Comparison of ENCODE assay signal across 31 cellular contexts in genomic region chr4:77785669-77786068, GRCh38. TPM values are rescaled to one million over a fixed set of nuclear protein-coding genes. Genes with fewer than 3 reads are reported as not detected.
DNase-seq lines count a peak whose midpoint lies in the region; ATAC-seq, FAIRE-seq and TF ChIP-seq lines count a peak whose summit lies in the region.
"Had no signal": no experiment of that assay in that cellular context is flagged by ENCODE, and none has a peak within 500 bp of the region (broad histone marks: within the 10 kb centered on the region; RNA-seq: fewer than 3 reads in every experiment).

No MANE protein-coding gene starts in this region.

- H3K4me3 ChIP-seq in IMR-90 (ENCODE audit: insufficient read depth, low read depth, low read length) (no peak overlapping the region), K562 (no peak overlapping the region), foreskin fibroblast (ENCODE audit: low read depth in 1 of 2, low read length in 2 of 2) (no peak overlapping the region)
- H3K4me3 ChIP-seq: cardiac muscle cell, left ventricle myocardium inferior, spleen, tibial nerve had no signal

- no peak overlapping the region for H3K4me2 ChIP-seq in IMR-90 (ENCODE audit: low read depth, low read length)
- H3K4me2 ChIP-seq in K562 (ENCODE audit: insufficient read depth, low read length): no peak overlapping the region

- H3K27ac ChIP-seq in IMR-90 (ENCODE audit: insufficient read depth, low read length): no peak overlapping the region
- no peak overlapping the region for H3K27ac ChIP-seq in K562 (ENCODE audit: extremely low read depth, low read depth, low read length)
- H3K27ac ChIP-seq: cardiac muscle cell, HL-60, left ventricle myocardium inferior, spleen, tibial nerve had no signal

- in situ Hi-C loops in IMR-90 (cut with MboI; ENCODE audit: low sequenced_read_pairs): no loop called here
- in situ Hi-C loops in K562 (cut with MboI): no loop called here

- H3K4me1 ChIP-seq in IMR-90 (ENCODE audit: control insufficient read depth, insufficient read depth, low read length): 0 out of 2 replicates have a peak, but pooled peaks cover 1% of the 10 kb centered on the region
- no peaks in the 10 kb centered on the region; a peak in 2 of 5 replicates for H3K4me1 ChIP-seq in K562 (replicated peaks in 1 of 2; ENCODE audit: control insufficient read depth in 2 of 2, insufficient read depth in 2 of 2, low read length in 2 of 2)

- H3K9me3 Mint-ChIP-seq in activated T-cell treated with anti-CD3 and anti-CD28 coated beads, Interleukin-2, amount 50 U/mL, for 24 hours: no peaks in the 10 kb centered on the region
- H3K9me3 Mint-ChIP-seq in stimulated activated effector memory CD8-positive, alpha-beta T cell treated with anti-CD3 and anti-CD28 coated beads, Interleukin-12 subunit alpha, Interleukin-12 subunit beta, amount 100 ng/mL, for 72 hours: no peaks in the 10 kb centered on the region

- TF ChIP-seq EP300 in K562 (IDR thresholded peaks at IDR 0.05; ENCODE audit: low read length): no peak

- H3K4me1 Mint-ChIP-seq in activated T-cell treated with anti-CD3 and anti-CD28 coated beads, Interleukin-2, amount 50 U/mL, for 24 hours (ENCODE audit: low read depth): peaks cover 72% of the 10 kb centered on the region
- H3K4me1 Mint-ChIP-seq in stimulated activated effector memory CD8-positive, alpha-beta T cell treated with anti-CD3 and anti-CD28 coated beads, Interleukin-12 subunit alpha, Interleukin-12 subunit beta, amount 100 ng/mL, for 72 hours: peaks cover 64% of the 10 kb centered on the region

- H3K36me3 ChIP-seq in IMR-90 (ENCODE audit: control insufficient read depth, insufficient read depth, low read length): no peaks in the 10 kb centered on the region
- no peaks in the 10 kb centered on the region for H3K36me3 ChIP-seq in K562 (ENCODE audit: control insufficient read depth, insufficient read depth, low read length)
- H3K36me3 ChIP-seq: cardiac muscle cell, left ventricle myocardium inferior, tibial nerve had no signal

- no peak overlapping the region for H3K56ac ChIP-seq in IMR-90 (ENCODE audit: extremely low read depth, insufficient read depth, low read length)

- no peak overlapping the region for H2BK20ac ChIP-seq in IMR-90 (ENCODE audit: low read depth, low read length)

- no peak for TF ChIP-seq CTCF in IMR-90 (conservative IDR thresholded peaks at IDR 0.05; ENCODE audit: low read depth, low read length)
- TF ChIP-seq CTCF in K562 (IDR thresholded peaks at IDR 0.05 in 2 of 3, conservative IDR thresholded peaks at IDR 0.05 in 1 of 3; ENCODE audit: insufficient read depth in 2 of 3, low read depth in 1 of 3, low read length in 3 of 3): no peak
- no peak for TF ChIP-seq CTCF in foreskin fibroblast (IDR thresholded peaks at IDR 0.05; ENCODE audit: low read depth, low read length)
- no peak for TF ChIP-seq CTCF in GM10266 (IDR thresholded peaks at IDR 0.05; ENCODE audit: control insufficient read depth, insufficient read depth, low read depth, missing control alignments)

- no peak for TF ChIP-seq POLR2A in IMR-90 (IDR thresholded peaks at IDR 0.05; ENCODE audit: low read depth, low read length)
- no peak for TF ChIP-seq POLR2A in K562 (conservative IDR thresholded peaks at IDR 0.05)

- no peak overlapping the region for H3K4me3 Mint-ChIP-seq in activated T-cell treated with anti-CD3 and anti-CD28 coated beads, Interleukin-2, amount 50 U/mL, for 24 hours
- H3K4me3 Mint-ChIP-seq in stimulated activated effector memory CD8-positive, alpha-beta T cell treated with anti-CD3 and anti-CD28 coated beads, Interleukin-12 subunit alpha, Interleukin-12 subunit beta, amount 100 ng/mL, for 72 hours: peak overlapping the region; percentile 3
- H3K4me3 Mint-ChIP-seq: B cell had no signal

- ATAC-seq in IMR-90 (ENCODE audit: low read depth) (no peak), K562 (peak; percentile 75), GM21825 (IDR thresholded peaks at IDR 0.05; ENCODE audit: unreplicated experiment) (no peak)
- ATAC-seq in stimulated activated effector memory CD8-positive, alpha-beta T cell treated with anti-CD3 and anti-CD28 coated beads, Interleukin-12 subunit alpha, Interleukin-12 subunit beta, amount 100 ng/mL, for 72 hours: no peak
- ATAC-seq: Panc1, right cardiac atrium, SK-N-SH treated with all-trans-retinoic acid at 6 μM for 48 hours had no signal

- H3K23ac ChIP-seq in IMR-90 (ENCODE audit: low read depth, low read length): no peak overlapping the region

- no peak overlapping the region for H4K5ac ChIP-seq in IMR-90 (ENCODE audit: low read depth, low read length)

- no peak overlapping the region for H3K9ac ChIP-seq in IMR-90 (ENCODE audit: low read depth, low read length)
- H3K9ac ChIP-seq in K562 (ENCODE audit: insufficient read depth in 1 of 2, low read depth in 2 of 2, low read length in 2 of 2): no peak overlapping the region

- H2AK9ac ChIP-seq in IMR-90 (replicated peaks; ENCODE audit: low read depth, low read length, poor library complexity): no peak overlapping the region

- no peaks in the 10 kb centered on the region for H3K27me3 Mint-ChIP-seq in activated T-cell treated with anti-CD3 and anti-CD28 coated beads, Interleukin-2, amount 50 U/mL, for 24 hours
- H3K27me3 Mint-ChIP-seq: B cell had no signal

- no TSS peak for BruUV-seq in IMR-90 (replicated peaks; lab: Mats Ljungman, UMichigan)
- no TSS peak for BruUV-seq in K562 (replicated peaks; lab: Mats Ljungman, UMichigan)

- peaks cover 8% of the 10 kb centered on the region for H4K20me1 ChIP-seq in IMR-90 (ENCODE audit: insufficient read depth, low read length)
- no peaks in the 10 kb centered on the region for H4K20me1 ChIP-seq in K562 (replicated peaks; ENCODE audit: control insufficient read depth, insufficient read depth, low read length)

- no peak for FAIRE-seq in K562 (lab: Jason Lieb, UNC)
- FAIRE-seq: astrocyte, H54, islet of Langerhans had no signal

- no peaks in the 10 kb centered on the region for H3K27me3 ChIP-seq in IMR-90 (ENCODE audit: control insufficient read depth, insufficient read depth, low read length)
- no peaks in the 10 kb centered on the region for H3K27me3 ChIP-seq in K562 (ENCODE audit: control insufficient read depth in 2 of 2, insufficient read depth in 2 of 2, low read length in 2 of 2)
- H3K27me3 ChIP-seq: cardiac muscle cell, spleen, tibial nerve had no signal

- peaks cover 13% of the 10 kb centered on the region for H3K36me3 Mint-ChIP-seq in activated T-cell treated with anti-CD3 and anti-CD28 coated beads, Interleukin-2, amount 50 U/mL, for 24 hours (ENCODE audit: low read depth)
- H3K36me3 Mint-ChIP-seq in stimulated activated effector memory CD8-positive, alpha-beta T cell treated with anti-CD3 and anti-CD28 coated beads, Interleukin-12 subunit alpha, Interleukin-12 subunit beta, amount 100 ng/mL, for 72 hours: peaks cover 17% of the 10 kb centered on the region

- H2BK5ac ChIP-seq in IMR-90 (ENCODE audit: low read depth, low read length, poor library complexity, severe bottlenecking): no peak overlapping the region

- no peak overlapping the region for H3K18ac ChIP-seq in IMR-90 (ENCODE audit: low read depth, low read length)

- WGBS in IMR-90 (ENCODE audit: extremely low coverage in 2 of 2, insufficient read length in 1 of 2), 2 experiments: 86% methylated on average over 2 of the region's 6 CpGs; no CpG with 5 or more reads in 1 of the 2 experiments
- 81% methylated on average over 6 of the region's 6 CpGs for WGBS in K562 (ENCODE audit: insufficient coverage, low coverage, missing lambda C conversion rate)

- no peak overlapping the region for H3K4ac ChIP-seq in IMR-90 (ENCODE audit: low read depth, low read length)

- H4K91ac ChIP-seq in IMR-90 (ENCODE audit: insufficient read depth, low read depth, low read length): no peak overlapping the region

- CTCF ChIA-PET in IMR-90 (lab: Yijun Ruan, JAX): no interaction called here
- CTCF ChIA-PET in K562 (lab: Yijun Ruan, JAX; ENCODE audit: low intra/inter-chr PET ratio): no interaction called here

- no peak overlapping the region for H4K8ac ChIP-seq in IMR-90 (ENCODE audit: low read depth in 2 of 2, low read length in 2 of 2)

- POLR2A ChIA-PET in IMR-90 (lab: Charles Lee; ENCODE audit: unreplicated experiment): no interaction called here
- POLR2A ChIA-PET in K562 (lab: Yijun Ruan, JAX): no interaction called here

- no peak overlapping the region for H2BK120ac ChIP-seq in IMR-90 (ENCODE audit: low read depth, low read length)

- peak overlapping the region; percentile 76 for H3K27ac Mint-ChIP-seq in activated T-cell treated with anti-CD3 and anti-CD28 coated beads, Interleukin-2, amount 50 U/mL, for 24 hours
- H3K27ac Mint-ChIP-seq in stimulated activated effector memory CD8-positive, alpha-beta T cell treated with anti-CD3 and anti-CD28 coated beads, Interleukin-12 subunit alpha, Interleukin-12 subunit beta, amount 100 ng/mL, for 72 hours: peak overlapping the region; percentile 41
- H3K27ac Mint-ChIP-seq: B cell had no signal

- no peak overlapping the region for H2AK5ac ChIP-seq in IMR-90 (ENCODE audit: low read depth, low read length)

- H3K79me2 ChIP-seq in K562 (ENCODE audit: control insufficient read depth, insufficient read depth, low read length): peaks cover 38% of the 10 kb centered on the region

- dilution Hi-C loops in IMR-90 (cut with HindIII; ENCODE audit: low sequenced_read_pairs, unreplicated experiment): no loop called here

- H3K79me1 ChIP-seq in IMR-90 (ENCODE audit: low read depth in 1 of 2, low read length in 2 of 2): peaks cover 7 to 17% of the 10 kb centered on the region in 2 experiments; a peak in 3 of 4 replicates

- no peak overlapping the region for H2AFZ ChIP-seq in IMR-90 (replicated peaks; ENCODE audit: low read length, poor library complexity)
- H2AFZ ChIP-seq in K562 (ENCODE audit: low read depth, low read length): no peak overlapping the region

- H3K9me1 ChIP-seq in IMR-90 (ENCODE audit: insufficient read depth, low read length) (no peaks in the 10 kb centered on the region), K562 (ENCODE audit: control insufficient read depth, insufficient read depth, low read length) (no peaks in the 10 kb centered on the region)

- TF ChIP-seq RAD21 in IMR-90 (IDR thresholded peaks at IDR 0.05; ENCODE audit: low read length): no peak
- no peak for TF ChIP-seq RAD21 in K562 (CRISPR knock-in tag; conservative IDR thresholded peaks at IDR 0.05 in 1 of 2, IDR thresholded peaks at IDR 0.05 in 1 of 2)

- no peaks in the 10 kb centered on the region for H3K9me3 ChIP-seq in IMR-90 (ENCODE audit: control insufficient read depth, insufficient read depth, low read length)
- H3K9me3 ChIP-seq in K562 (replicated peaks; ENCODE audit: control insufficient read depth, insufficient read depth, low read depth, low read length): no peaks in the 10 kb centered on the region
- H3K9me3 ChIP-seq: left ventricle myocardium inferior, spleen, tibial nerve had no signal

- H3K14ac ChIP-seq in IMR-90 (replicated peaks; ENCODE audit: low read depth, low read length): no peak overlapping the region

- no peak for DNase-seq in activated T-cell treated with anti-CD3 and anti-CD28 coated beads, Interleukin-2, amount 50 U/mL, for 24 hours
- no peak for DNase-seq in activated T-cell treated with anti-CD3 and anti-CD28 coated beads for 4 hours
- DNase-seq in IMR-90: no peak
- DNase-seq in K562 (ENCODE audit: extremely low read depth in 1 of 4, low spot score in 3 of 4): no peak
- DNase-seq in stimulated activated effector memory CD8-positive, alpha-beta T cell treated with anti-CD3 and anti-CD28 coated beads, Interleukin-12 subunit alpha, Interleukin-12 subunit beta, amount 100 ng/mL, for 72 hours (ENCODE audit: low spot score in 2 of 2): no peak
- DNase-seq in foreskin fibroblast: no peak
- DNase-seq in GM10266 (ENCODE audit: extremely low spot score): no peak
- DNase-seq: COR-L47; cortex of kidney; effector memory CD4-positive, alpha-beta T cell; Karpas-422; left ventricle myocardium inferior; mesendoderm; MV-4-11; NCI-H1436 treated with DMSO at 0.1 percent for 48 hours; NCI-H2107; NCI-H748 treated with DMSO at 0.1 percent for 48 hours; right cardiac atrium; Right ventricle myocardium superior; spleen; stimulated activated CD8-positive, alpha-beta memory T cell treated with anti-CD3 and anti-CD28 coated beads, Interleukin-4, amount 100 ng/mL, for 48 hours had no signal

- intact Hi-C loops in IMR-90 (cut with micrococcal nuclease): no loop called here
- intact Hi-C loops in K562 (cut with micrococcal nuclease): no loop called here

- H2BK15ac ChIP-seq in IMR-90 (ENCODE audit: low read depth, low read length): no peak overlapping the region

RNA-seq across cellular contexts. Expression of gene CNOT6L, which starts 33.5 kb away (rescaled TPM):
- total RNA-seq in IMR-90 (2012; rRNA removed) (14.4 and 21.1 TPM in 2 replicates), K562 (2014; rRNA removed) (5.3 and 5.6 TPM in 2 replicates), K562 (2014; rRNA removed; fragmentation: Illumina TruSeq; extraction: Trizol) (9.8 and 12.6 TPM in 2 replicates), K562 (2015; rRNA removed; fragmentation: Illumina TruSeq; extraction: Trizol) (6.5 and 7.2 TPM in 2 replicates), K562 (2021) (27.9 TPM in 2 replicates)
- polyA plus RNA-seq in IMR-90 (2012; rRNA removed) (3.2 and 3.5 TPM in 2 replicates), K562 (2011; rRNA removed) (10.3 and 10.8 TPM in 2 replicates), K562 (2014; fragmentation: Illumina TruSeq; extraction: Trizol) (12.2 and 13.5 TPM in 2 replicates), K562 (2014; fragmentation: Nextera tagmentation; extraction: Ambion mirVana) (1 to 10 TPM; 3.9 to 6.0 TPM), K562 (2014; rRNA removed) (3.7 and 4.2 TPM in 2 replicates)
- 0.92 and 3.7 TPM in 2 replicates for polyA plus RNA-seq in IMR-90 (2012; cell fraction: cytosol; rRNA removed)
- polyA plus RNA-seq in IMR-90 (2012; cell fraction: nucleus; rRNA removed; ENCODE audit: low replicate concordance): 0.90 and 5.5 TPM in 2 replicates
- total RNA-seq in K562 (2011; cell fraction: chromatin; rRNA removed; ENCODE audit: low replicate concordance): 11.9 and 31.5 TPM in 2 replicates
- 4.0 and 5.9 TPM in 2 replicates for total RNA-seq in K562 (2011; cell fraction: nucleolus; rRNA removed)
- 10.8 and 15.5 TPM in 2 replicates for total RNA-seq in K562 (2011; cell fraction: nucleoplasm; rRNA removed)
- 2.5 and 6.5 TPM in 2 replicates for polyA plus RNA-seq in K562 (2011; cell fraction: cytosol; rRNA removed)
- 7.9 and 10.8 TPM in 2 replicates for polyA plus RNA-seq in K562 (2011; cell fraction: nucleus; rRNA removed)
- 8.7 and 13.6 TPM in 2 replicates for polyA plus RNA-seq in K562 (2012)
- polyA minus RNA-seq in K562 (2011; rRNA and poly(A)+ RNA removed): 39.9 and 61.7 TPM in 2 replicates
- polyA minus RNA-seq in K562 (2011; cell fraction: cytosol; rRNA and poly(A)+ RNA removed): 23.6 and 30.9 TPM in 2 replicates
- polyA minus RNA-seq in K562 (2011; cell fraction: nucleus; rRNA and poly(A)+ RNA removed): 9.7 and 20.7 TPM in 2 replicates
